18 cellular contexts compared by ENCODE assay signal in the genomic region with DNA sequence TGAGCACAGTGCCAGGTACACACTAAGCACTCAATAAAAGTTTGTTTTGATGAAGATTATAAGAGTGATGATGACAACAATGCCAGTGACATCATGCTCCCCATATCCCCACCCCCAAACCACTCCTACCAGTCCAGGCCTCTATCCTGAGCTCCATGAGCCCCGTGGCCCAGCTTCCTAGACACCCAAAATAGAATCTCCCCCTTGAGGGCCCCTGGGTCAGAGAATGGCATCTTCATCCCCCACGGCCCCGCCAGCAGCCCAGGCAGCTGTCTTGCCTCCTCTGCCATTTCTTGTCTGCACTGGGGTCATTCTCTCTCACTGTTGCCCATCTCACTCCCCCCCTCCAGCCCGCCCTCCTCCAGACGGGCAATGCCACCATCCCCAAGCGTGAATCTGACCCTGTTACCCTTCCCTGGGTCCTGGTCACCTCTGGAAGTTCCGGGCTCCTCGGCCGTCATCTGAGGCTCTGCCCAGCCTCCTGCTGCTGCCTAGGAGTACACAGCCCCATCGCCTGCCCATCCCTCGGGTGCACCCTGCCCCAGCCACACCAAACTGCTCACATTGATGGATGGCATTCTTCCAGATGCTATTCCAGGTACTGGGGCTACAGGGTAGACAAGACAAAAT.
DNase-seq lines count a peak whose midpoint lies in the region; ATAC-seq and TF ChIP-seq lines count a peak whose summit lies in the region.
"Had no signal": no experiment of that assay in that cellular context is flagged by ENCODE, and none has a peak within 500 bp of the region (broad histone marks: within the 10 kb centered on the region; RNA-seq: fewer than 3 reads in every experiment).

No MANE protein-coding gene starts in this region.

- H3K4me1 Mint-ChIP-seq in glutamatergic neuron (ENCODE audit: low read depth, unreplicated experiment) = peaks cover 29% of the 10 kb centered on the region
- H3K4me1 Mint-ChIP-seq: CD4-positive, CD25-positive, alpha-beta regulatory T cell had no signal

- peak overlapping the region; percentile 78 for H2BK12ac ChIP-seq in trophoblast cell (ENCODE audit: low read length)

- TF ChIP-seq CTCF in OCI-LY7 (conservative IDR thresholded peaks at IDR 0.05; ENCODE audit: low read length) = no peak
- TF ChIP-seq CTCF in glutamatergic neuron (IDR thresholded peaks at IDR 0.05; ENCODE audit: partially characterized antibody, unreplicated experiment) = no peak
- no peak for TF ChIP-seq CTCF in upper lobe of right lung (IDR thresholded peaks at IDR 0.05)

- DNase-seq in OCI-LY7 (ENCODE audit: low spot score) (no peak), glutamatergic neuron (peak; percentile 4), trophoblast cell (no peak), upper lobe of right lung (peak; percentile 48), DMS79 treated with DMSO at 0.1 percent for 48 hours (lab: John Stamatoyannopoulos, UW) (no peak), OCI-M1 (lab: John Stamatoyannopoulos, UW) (no peak), kidney tubule cell (ENCODE audit: low spot score) (no peak)
- DNase-seq: CD4-positive, CD25-positive, alpha-beta regulatory T cell; COR-L47; DND-41; KG1; NCI-H1092 treated with DMSO at 0.1 percent for 48 hours; NCI-H1436 treated with DMSO at 0.1 percent for 48 hours; NCI-H1930; NCI-H748 treated with DMSO at 0.1 percent for 48 hours; NK-92 treated with Interleukin-12 subunit alpha and Interleukin-12 subunit beta, amount 100 ng/mL, for 24 hours; Peyer's patch had no signal

- H3K27me3 Mint-ChIP-seq in glutamatergic neuron (ENCODE audit: unreplicated experiment) = peaks cover 7% of the 10 kb centered on the region

- no peak for ATAC-seq in upper lobe of right lung

- no TSS peak for BruUV-seq in OCI-LY7 (replicated peaks; lab: Mats Ljungman, UMichigan)

- POLR2A ChIA-PET in OCI-LY7 (lab: Charles Lee) = no interaction called here

- H3K9me3 ChIP-seq in OCI-LY7 (ENCODE audit: low read length) (no peaks in the 10 kb centered on the region), trophoblast cell (ENCODE audit: insufficient read depth, low read depth, low read length) (no peaks in the 10 kb centered on the region), upper lobe of right lung (no peaks in the 10 kb centered on the region)
- H3K9me3 ChIP-seq: HAP-1, Peyer's patch had no signal

- peak overlapping the region; percentile 61 for H3K4ac ChIP-seq in trophoblast cell (ENCODE audit: low read depth, low read length)

- H3K27me3 ChIP-seq in trophoblast cell (ENCODE audit: insufficient read depth, low read length) = no peaks in the 10 kb centered on the region
- H3K27me3 ChIP-seq in upper lobe of right lung = no peaks in the 10 kb centered on the region
- H3K27me3 ChIP-seq: Peyer's patch had no signal

- peak overlapping the region; percentile 33 for H2BK5ac ChIP-seq in trophoblast cell (ENCODE audit: low read depth, low read length, poor library complexity)

- peak overlapping the region; percentile 64 for H4K91ac ChIP-seq in trophoblast cell (ENCODE audit: low read depth, low read length)

- H2BK120ac ChIP-seq in trophoblast cell (ENCODE audit: insufficient read depth, low read length, poor library complexity) = peak overlapping the region; percentile 36

- peak overlapping the region; percentile 72 for H3K27ac Mint-ChIP-seq in glutamatergic neuron (ENCODE audit: unreplicated experiment)
- H3K27ac Mint-ChIP-seq: CD4-positive, CD25-positive, alpha-beta regulatory T cell had no signal

- peak overlapping the region; percentile 90 for H2AK5ac ChIP-seq in trophoblast cell (ENCODE audit: low read length)

- H3K4me2 ChIP-seq in OCI-LY7 (ENCODE audit: low read length) (no peak overlapping the region), trophoblast cell (ENCODE audit: low read length) (no peak overlapping the region)

- CTCF ChIA-PET in OCI-LY7 (lab: Charles Lee; ENCODE audit: unreplicated experiment) = no interaction called here

- peak overlapping the region; percentile 60; the same call in 1 of the 2 replicates for H2AFZ ChIP-seq in OCI-LY7 (ENCODE audit: low read length)
- no peak overlapping the region for H2AFZ ChIP-seq in trophoblast cell (ENCODE audit: insufficient read depth, low read length, poor library complexity)

- no peak overlapping the region for H3K9ac ChIP-seq in trophoblast cell (ENCODE audit: low read length)

- H4K8ac ChIP-seq in trophoblast cell (ENCODE audit: low read depth, low read length) = peak overlapping the region; percentile 9

- H3K4me1 ChIP-seq in OCI-LY7 (ENCODE audit: insufficient read depth, low read length, poor library complexity, severe bottlenecking) = peaks cover 53% of the 10 kb centered on the region
- H3K4me1 ChIP-seq in trophoblast cell (ENCODE audit: control insufficient read depth in 1 of 2, insufficient read depth in 2 of 2, low read length in 2 of 2) = peaks cover 22 to 26% of the 10 kb centered on the region in 2 experiments
- H3K4me1 ChIP-seq in upper lobe of right lung = no peaks in the 10 kb centered on the region

- no peak overlapping the region for H4K12ac ChIP-seq in trophoblast cell (ENCODE audit: low read depth, low read length)

- no peaks in the 10 kb centered on the region for H3K9me2 ChIP-seq in OCI-LY7 (ENCODE audit: insufficient read depth, low read length)

- H3K27ac ChIP-seq in OCI-LY7 (ENCODE audit: low read depth, low read length, poor library complexity, severe bottlenecking) = no peak overlapping the region
- no peak overlapping the region for H3K27ac ChIP-seq in trophoblast cell (ENCODE audit: low read depth, low read length)
- no peak overlapping the region for H3K27ac ChIP-seq in upper lobe of right lung
- H3K27ac ChIP-seq: Peyer's patch had no signal

- no peak overlapping the region for H3K23ac ChIP-seq in trophoblast cell (ENCODE audit: low read length)

- WGBS in trophoblast cell (ENCODE audit: extremely low coverage, insufficient coverage, insufficient read length) = no CpG with 5 or more reads among the region's 11 CpGs

- no peaks in the 10 kb centered on the region for H3K79me2 ChIP-seq in OCI-LY7 (ENCODE audit: insufficient read depth, low read depth, low read length)
- H3K79me2 ChIP-seq in trophoblast cell (ENCODE audit: control insufficient read depth, insufficient read depth, low read length, poor library complexity) = peaks cover 7% of the 10 kb centered on the region

- peak overlapping the region; percentile 69 for H3K14ac ChIP-seq in trophoblast cell (ENCODE audit: low read length)

- H3K9me3 Mint-ChIP-seq in glutamatergic neuron (ENCODE audit: unreplicated experiment) = peaks cover 7% of the 10 kb centered on the region
- H3K9me3 Mint-ChIP-seq: CD4-positive, CD25-positive, alpha-beta regulatory T cell had no signal

- no peak overlapping the region for H3K4me3 ChIP-seq in OCI-LY7 (ENCODE audit: low read depth, low read length, poor library complexity, severe bottlenecking)
- no peak overlapping the region for H3K4me3 ChIP-seq in trophoblast cell (ENCODE audit: low read depth, low read length)
- no peak overlapping the region for H3K4me3 ChIP-seq in upper lobe of right lung
- H3K4me3 ChIP-seq: HAP-1, Peyer's patch had no signal

- no peak overlapping the region for H3K4me3 Mint-ChIP-seq in glutamatergic neuron (ENCODE audit: unreplicated experiment)
- H3K4me3 Mint-ChIP-seq: CD4-positive, CD25-positive, alpha-beta regulatory T cell had no signal

- H3K36me3 ChIP-seq in OCI-LY7 (ENCODE audit: insufficient read depth, low read length) = no peaks in the 10 kb centered on the region
- no peaks in the 10 kb centered on the region for H3K36me3 ChIP-seq in trophoblast cell (ENCODE audit: control insufficient read depth in 1 of 2, insufficient read depth in 2 of 2, low read length in 2 of 2)
- no peaks in the 10 kb centered on the region for H3K36me3 ChIP-seq in upper lobe of right lung
- H3K36me3 ChIP-seq: HAP-1, Peyer's patch had no signal

- no peak overlapping the region for H3K18ac ChIP-seq in trophoblast cell (ENCODE audit: low read length)

- H3K36me3 Mint-ChIP-seq in glutamatergic neuron (ENCODE audit: unreplicated experiment) = no peaks in the 10 kb centered on the region
- H3K36me3 Mint-ChIP-seq: CD4-positive, CD25-positive, alpha-beta regulatory T cell had no signal

- H3K79me1 ChIP-seq in trophoblast cell (ENCODE audit: low read length) = peaks cover 31% of the 10 kb centered on the region

- H4K20me1 ChIP-seq in OCI-LY7 (ENCODE audit: insufficient read depth, low read length) = no peaks in the 10 kb centered on the region; the same call in 1 of the 2 replicates

- intact Hi-C loops in OCI-LY7 (cut with micrococcal nuclease; ENCODE audit: unreplicated experiment) (no loop called here), upper lobe of right lung (cut with DNase I) (no loop called here)

Comparison
In these comparisons a context has a peak if more than half of its experiments do, and no peak if none do; other contexts are left out.
1. DNase-seq: peak in glutamatergic neuron (single experiment) and upper lobe of right lung (single experiment); none in OCI-LY7 (single experiment), trophoblast cell (0 of 2), DMS79 treated with DMSO at 0.1 percent for 48 hours (single experiment), OCI-M1 (single experiment) and kidney tubule cell (single experiment).